17 cellular contexts compared by ENCODE assay signal in the genomic region with DNA sequence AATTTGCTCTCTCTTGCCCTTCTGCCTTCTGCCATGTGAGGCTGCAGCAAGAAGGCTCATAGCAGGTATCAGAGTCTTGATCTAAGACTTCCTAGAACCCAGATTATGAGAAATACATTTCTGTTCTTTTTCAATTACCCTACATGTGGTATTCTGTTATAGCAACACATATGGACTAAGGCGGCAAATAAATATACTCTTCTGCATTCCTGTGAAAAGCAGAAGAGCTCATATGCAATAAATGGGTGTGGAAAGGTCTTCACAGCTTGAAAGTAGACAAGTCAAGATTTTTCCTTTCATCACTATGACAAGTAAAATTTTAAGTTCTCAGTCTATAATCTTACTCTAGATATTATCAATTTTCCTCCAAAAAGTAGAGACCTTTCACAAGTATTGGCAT. TPM values are rescaled to one million over a fixed set of nuclear protein-coding genes. Genes with fewer than 3 reads are reported as not detected.
DNase-seq lines count a peak whose midpoint lies in the region; ATAC-seq, FAIRE-seq and TF ChIP-seq lines count a peak whose summit lies in the region.
"Had no signal": no experiment of that assay in that cellular context is flagged by ENCODE, and none has a peak within 500 bp of the region (broad histone marks: within the 10 kb centered on the region; RNA-seq: fewer than 3 reads in every experiment).

No MANE protein-coding gene starts in this region.

- DNase-seq in NOMO-1 treated with DMSO at 0.1 percent for 48 hours (lab: John Stamatoyannopoulos, UW; ENCODE audit: unreplicated experiment) = peak; percentile 35
- no peak for DNase-seq in NOMO-1 treated with dmso at 0.1 percent for 144 hours (lab: John Stamatoyannopoulos, UW; ENCODE audit: unreplicated experiment)
- no peak for DNase-seq in D721Med (ENCODE audit: insufficient read length, low spot score)
- DNase-seq in OCI-M1 (lab: John Stamatoyannopoulos, UW) = peak; percentile 82
- no peak for DNase-seq in H4 (ENCODE audit: low spot score)
- DNase-seq: 8988T; AML-193; CD4-positive, alpha-beta memory T cell; COR-L47; GF-D8; HCEC 1CT; HFFc6; KG1 had no signal

- peak; percentile 72 for FAIRE-seq in D721Med (lab: Jason Lieb, UNC)
- FAIRE-seq: H1 had no signal

- ATAC-seq in HG03097 (IDR thresholded peaks at IDR 0.05; ENCODE audit: low FRiP score, unreplicated experiment) (no peak), HG03159 (IDR thresholded peaks at IDR 0.05; ENCODE audit: unreplicated experiment) (no peak)

- TF ChIP-seq CTCF in D721Med (IDR thresholded peaks at IDR 0.05; ENCODE audit: insufficient read depth, missing control alignments) = no peak

RNA-seq across cellular contexts. Expression of a gene that starts 36.6 kb away (rescaled TPM):
- 0.29 and 0.79 TPM in 2 replicates for total RNA-seq in H4 (2014; rRNA removed; shearing (Covaris generic))
- total RNA-seq: CD4-positive, alpha-beta memory T cell; H1; HT1080 had no signal

Comparison
In these comparisons a context has a peak if more than half of its experiments do, and no peak if none do; other contexts are left out.
1. DNase-seq: peak in NOMO-1 treated with DMSO at 0.1 percent for 48 hours (single experiment) and OCI-M1 (single experiment); none in NOMO-1 treated with dmso at 0.1 percent for 144 hours (single experiment), D721Med (single experiment) and H4 (single experiment).